1 cellular context compared by ENCODE assay signal in genomic region chr17:82143333-82143732, GRCh38.
TF ChIP-seq lines count a peak whose summit lies in the region.

No MANE protein-coding gene starts in this region.

TF ChIP-seq in WTC11, 78 proteins besides CTCF, POLR2A, EP300 and RAD21 (continued from another document):
- TF ChIP-seq ZNF138 (CRISPR knock-in tag; conservative IDR thresholded peaks at IDR 0.05): no peak
- TF ChIP-seq, protein P1, sequence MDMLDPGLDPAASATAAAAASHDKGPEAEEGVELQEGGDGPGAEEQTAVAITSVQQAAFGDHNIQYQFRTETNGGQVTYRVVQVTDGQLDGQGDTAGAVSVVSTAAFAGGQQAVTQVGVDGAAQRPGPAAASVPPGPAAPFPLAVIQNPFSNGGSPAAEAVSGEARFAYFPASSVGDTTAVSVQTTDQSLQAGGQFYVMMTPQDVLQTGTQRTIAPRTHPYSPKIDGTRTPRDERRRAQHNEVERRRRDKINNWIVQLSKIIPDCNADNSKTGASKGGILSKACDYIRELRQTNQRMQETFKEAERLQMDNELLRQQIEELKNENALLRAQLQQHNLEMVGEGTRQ (CRISPR knock-in tag; IDR thresholded peaks at IDR 0.05): no peak
- no peak for TF ChIP-seq KAT7 (CRISPR knock-in tag; IDR thresholded peaks at IDR 0.05; ENCODE audit: borderline replicate concordance)
- TF ChIP-seq ATF2 (CRISPR knock-in tag; IDR thresholded peaks at IDR 0.05; ENCODE audit: borderline replicate concordance, low read depth): no peak
- no peak for TF ChIP-seq EMX1 (CRISPR knock-in tag; IDR thresholded peaks at IDR 0.05)
- TF ChIP-seq, protein P2, sequence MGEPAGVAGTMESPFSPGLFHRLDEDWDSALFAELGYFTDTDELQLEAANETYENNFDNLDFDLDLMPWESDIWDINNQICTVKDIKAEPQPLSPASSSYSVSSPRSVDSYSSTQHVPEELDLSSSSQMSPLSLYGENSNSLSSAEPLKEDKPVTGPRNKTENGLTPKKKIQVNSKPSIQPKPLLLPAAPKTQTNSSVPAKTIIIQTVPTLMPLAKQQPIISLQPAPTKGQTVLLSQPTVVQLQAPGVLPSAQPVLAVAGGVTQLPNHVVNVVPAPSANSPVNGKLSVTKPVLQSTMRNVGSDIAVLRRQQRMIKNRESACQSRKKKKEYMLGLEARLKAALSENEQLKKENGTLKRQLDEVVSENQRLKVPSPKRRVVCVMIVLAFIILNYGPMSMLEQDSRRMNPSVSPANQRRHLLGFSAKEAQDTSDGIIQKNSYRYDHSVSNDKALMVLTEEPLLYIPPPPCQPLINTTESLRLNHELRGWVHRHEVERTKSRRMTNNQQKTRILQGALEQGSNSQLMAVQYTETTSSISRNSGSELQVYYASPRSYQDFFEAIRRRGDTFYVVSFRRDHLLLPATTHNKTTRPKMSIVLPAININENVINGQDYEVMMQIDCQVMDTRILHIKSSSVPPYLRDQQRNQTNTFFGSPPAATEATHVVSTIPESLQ (CRISPR knock-in tag; IDR thresholded peaks at IDR 0.05): no peak
- TF ChIP-seq MAX (CRISPR knock-in tag; IDR thresholded peaks at IDR 0.05): no peak
- TF ChIP-seq CBFB (CRISPR knock-in tag; IDR thresholded peaks at IDR 0.05; ENCODE audit: low read depth): no peak
